12 cellular contexts compared by ENCODE assay signal in the genomic region with DNA sequence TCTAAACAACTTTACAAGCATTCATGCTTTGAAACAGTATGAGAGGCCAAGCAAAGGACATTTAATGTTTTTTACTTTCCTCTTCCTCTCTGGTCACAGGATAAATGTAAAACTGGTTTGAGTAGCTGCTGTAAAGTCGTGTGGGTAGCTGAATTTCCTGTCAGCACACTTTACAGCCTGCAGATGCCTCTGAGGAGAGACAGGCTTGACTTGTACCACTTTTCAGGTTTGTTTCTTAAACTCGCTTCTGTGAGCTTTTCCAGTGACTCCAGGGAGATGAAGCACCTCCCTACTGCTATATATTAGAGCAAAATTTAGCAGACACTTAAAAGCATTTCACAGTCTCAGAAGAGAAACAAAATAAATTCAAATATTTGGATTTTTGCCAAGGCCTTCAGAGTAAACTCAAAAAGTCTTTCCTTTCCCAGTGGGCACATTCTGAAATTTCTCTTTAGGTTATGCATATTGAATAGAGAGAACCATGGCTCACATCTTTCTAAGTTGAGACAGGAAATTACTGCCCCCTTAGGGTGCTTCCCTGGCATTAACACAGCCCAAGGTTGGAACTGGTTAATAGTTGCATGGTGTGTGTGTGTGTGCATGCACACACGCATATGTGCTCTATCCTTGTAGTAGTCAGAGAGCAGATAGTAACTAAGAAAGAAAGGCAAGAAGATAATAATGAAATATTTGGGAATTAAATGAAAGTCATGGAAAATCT.
DNase-seq lines count a peak whose midpoint lies in the region; TF ChIP-seq lines count a peak whose summit lies in the region.
"Had no signal": no experiment of that assay in that cellular context is flagged by ENCODE, and none has a peak within 500 bp of the region (broad histone marks: within the 10 kb centered on the region; RNA-seq: fewer than 3 reads in every experiment).

No MANE protein-coding gene starts in this region.

- H3K9ac ChIP-seq in BLaER1: 0 out of 2 replicates have a peak overlapping the region, but pooled peaks have one; percentile 0

- H4K20me1 ChIP-seq in BLaER1: no peaks in the 10 kb centered on the region

- H3K4me2 ChIP-seq in BLaER1: peak overlapping the region; percentile 74

- peaks cover 29% of the 10 kb centered on the region for H3K9me3 Mint-ChIP-seq in activated T-helper 2 cell treated with anti-CD3 and anti-CD28 coated beads, Interferon-gamma antibody, Interleukin-2, Interleukin-4, amounts not matched to agents 10 μg/mL and 5 μg/mL and 100 μg/mL, durations not matched to agents 14 hours and 24 hours and 36 hours

- peaks cover 50% of the 10 kb centered on the region for H3K4me1 ChIP-seq in BLaER1
- H3K4me1 ChIP-seq in SJCRH30: no peaks in the 10 kb centered on the region
- H3K4me1 ChIP-seq: SJSA1 had no signal

- no peak overlapping the region for H3K4me3 Mint-ChIP-seq in activated T-helper 2 cell treated with anti-CD3 and anti-CD28 coated beads, Interferon-gamma antibody, Interleukin-2, Interleukin-4, amounts not matched to agents 10 μg/mL and 5 μg/mL and 100 μg/mL, durations not matched to agents 14 hours and 24 hours and 36 hours (ENCODE audit: low read depth)
- H3K4me3 Mint-ChIP-seq: CD4-positive, alpha-beta memory T cell had no signal

- H3K4me3 ChIP-seq in BLaER1 (no peak overlapping the region), SJCRH30 (no peak overlapping the region), kidney epithelial cell (ENCODE audit: low read depth, low read length) (no peak overlapping the region), lower leg skin (ENCODE audit: low read depth, poor library complexity, severe bottlenecking) (no peak overlapping the region)
- H3K4me3 ChIP-seq: MG63, SJSA1 had no signal

- no peaks in the 10 kb centered on the region for H3K4me1 Mint-ChIP-seq in activated T-helper 2 cell treated with anti-CD3 and anti-CD28 coated beads, Interferon-gamma antibody, Interleukin-2, Interleukin-4, amounts not matched to agents 10 μg/mL and 5 μg/mL and 100 μg/mL, durations not matched to agents 14 hours and 24 hours and 36 hours (ENCODE audit: low read depth)
- H3K4me1 Mint-ChIP-seq: CD4-positive, alpha-beta memory T cell had no signal

- H3K27ac Mint-ChIP-seq in activated T-helper 2 cell treated with anti-CD3 and anti-CD28 coated beads, Interferon-gamma antibody, Interleukin-2, Interleukin-4, amounts not matched to agents 10 μg/mL and 5 μg/mL and 100 μg/mL, durations not matched to agents 14 hours and 24 hours and 36 hours: no peak overlapping the region
- H3K27ac Mint-ChIP-seq: CD4-positive, alpha-beta memory T cell had no signal

- H3K36me3 Mint-ChIP-seq in activated T-helper 2 cell treated with anti-CD3 and anti-CD28 coated beads, Interferon-gamma antibody, Interleukin-2, Interleukin-4, amounts not matched to agents 10 μg/mL and 5 μg/mL and 100 μg/mL, durations not matched to agents 14 hours and 24 hours and 36 hours (ENCODE audit: low read depth): no peaks in the 10 kb centered on the region
- H3K36me3 Mint-ChIP-seq: CD4-positive, alpha-beta memory T cell had no signal

- no peak for TF ChIP-seq POLR2A in lower leg skin (IDR thresholded peaks at IDR 0.05)

- no peaks in the 10 kb centered on the region for H3K27me3 Mint-ChIP-seq in activated T-helper 2 cell treated with anti-CD3 and anti-CD28 coated beads, Interferon-gamma antibody, Interleukin-2, Interleukin-4, amounts not matched to agents 10 μg/mL and 5 μg/mL and 100 μg/mL, durations not matched to agents 14 hours and 24 hours and 36 hours (ENCODE audit: low read depth)
- H3K27me3 Mint-ChIP-seq: CD4-positive, alpha-beta memory T cell had no signal

- DNase-seq in GM20000 (ENCODE audit: low spot score) (peak; percentile 5), SJCRH30 (peak; percentile 5 to 44), kidney epithelial cell (ENCODE audit: low read depth) (no peak), lower leg skin (ENCODE audit: low spot score in 2 of 2) (no peak), cerebellar nuclear complex (lab: John Stamatoyannopoulos, UW) (no peak)
- no peak for DNase-seq in effector CD8-positive, alpha-beta T cell (lab: John Stamatoyannopoulos, UW)
- no peak for DNase-seq in activated T-helper 2 cell treated with anti-CD3 and anti-CD28 coated beads, Interferon-gamma antibody, Interleukin-2, Interleukin-4, amounts not matched to agents 10 μg/mL and 5 μg/mL and 100 μg/mL, durations not matched to agents 14 hours and 24 hours and 36 hours (ENCODE audit: low spot score)
- DNase-seq: CD4-positive, alpha-beta memory T cell; MG63; posterior cingulate gyrus had no signal

- H3K27me3 ChIP-seq in BLaER1 (no peaks in the 10 kb centered on the region), SJCRH30 (no peaks in the 10 kb centered on the region), kidney epithelial cell (ENCODE audit: control insufficient read depth, insufficient read depth, low read length) (no peaks in the 10 kb centered on the region)
- H3K27me3 ChIP-seq: MG63, SJSA1 had no signal

- H3K36me3 ChIP-seq in BLaER1: no peaks in the 10 kb centered on the region
- no peaks in the 10 kb centered on the region for H3K36me3 ChIP-seq in SJCRH30
- no peaks in the 10 kb centered on the region for H3K36me3 ChIP-seq in kidney epithelial cell (ENCODE audit: control insufficient read depth, insufficient read depth, low read length)
- H3K36me3 ChIP-seq: MG63, SJSA1 had no signal

- H3K9me3 ChIP-seq in BLaER1 (peaks cover 6% of the 10 kb centered on the region; the same call in 1 of the 2 replicates), SJCRH30 (replicated peaks) (no peaks in the 10 kb centered on the region)
- H3K9me3 ChIP-seq: MG63, SJSA1 had no signal

- intact Hi-C loops in lower leg skin (cut with DNase I; ENCODE audit: low total_unique reads): loop anchor here (10.0 kb wide), 1 partner anchor 386 kb away; no protein-coding TSS in a partner anchor
- intact Hi-C loops in activated T-helper 2 cell treated with anti-CD3 and anti-CD28 coated beads, Interferon-gamma antibody, Interleukin-2, Interleukin-4, amounts not matched to agents 10 μg/mL and 5 μg/mL and 100 μg/mL, durations not matched to agents 14 hours and 24 hours and 36 hours (cut with micrococcal nuclease): no loop called here

- TF ChIP-seq CTCF in GM20000 (IDR thresholded peaks at IDR 0.05; ENCODE audit: extremely low read depth, missing control alignments) (no peak), kidney epithelial cell (IDR thresholded peaks at IDR 0.05; ENCODE audit: insufficient read depth, low read length, poor library complexity, severe bottlenecking) (peak; percentile 44), lower leg skin (IDR thresholded peaks at IDR 0.05) (no peak)

- H3K27ac ChIP-seq in BLaER1 (0 out of 2 replicates have a peak overlapping the region, but pooled peaks have one; percentile 8), SJCRH30 (no peak overlapping the region)
- H3K27ac ChIP-seq: SJSA1 had no signal

- 29 to 31% methylated on average over 3 of the region's 3 CpGs for WGBS in lower leg skin, 2 donors

Comparison
In these comparisons a context has a peak if more than half of its experiments do, and no peak if none do; other contexts are left out.
1. DNase-seq: peak in GM20000 (single experiment) and SJCRH30 (2 of 2); none in kidney epithelial cell (single experiment), effector CD8-positive, alpha-beta T cell (single experiment), lower leg skin (0 of 2), cerebellar nuclear complex (0 of 2) and activated T-helper 2 cell treated with anti-CD3 and anti-CD28 coated beads, Interferon-gamma antibody, Interleukin-2, Interleukin-4, amounts not matched to agents 10 μg/mL and 5 μg/mL and 100 μg/mL, durations not matched to agents 14 hours and 24 hours and 36 hours (single experiment).